In genomic region chr4:44287505-44287904, GRCh38 we compare ENCODE assay signal across 5 cellular contexts.
"Had no signal": no experiment of that assay in that cellular context is flagged by ENCODE, and none has a peak within 500 bp of the region (broad histone marks: within the 10 kb centered on the region; RNA-seq: fewer than 3 reads in every experiment).

No MANE protein-coding gene starts in this region.

- DNase-seq: IMR-90, KBM-7, KG1 had no signal

- H3K27ac ChIP-seq: HL-60 had no signal

- H3K4me3 ChIP-seq: K562 had no signal
